In the genomic region with DNA sequence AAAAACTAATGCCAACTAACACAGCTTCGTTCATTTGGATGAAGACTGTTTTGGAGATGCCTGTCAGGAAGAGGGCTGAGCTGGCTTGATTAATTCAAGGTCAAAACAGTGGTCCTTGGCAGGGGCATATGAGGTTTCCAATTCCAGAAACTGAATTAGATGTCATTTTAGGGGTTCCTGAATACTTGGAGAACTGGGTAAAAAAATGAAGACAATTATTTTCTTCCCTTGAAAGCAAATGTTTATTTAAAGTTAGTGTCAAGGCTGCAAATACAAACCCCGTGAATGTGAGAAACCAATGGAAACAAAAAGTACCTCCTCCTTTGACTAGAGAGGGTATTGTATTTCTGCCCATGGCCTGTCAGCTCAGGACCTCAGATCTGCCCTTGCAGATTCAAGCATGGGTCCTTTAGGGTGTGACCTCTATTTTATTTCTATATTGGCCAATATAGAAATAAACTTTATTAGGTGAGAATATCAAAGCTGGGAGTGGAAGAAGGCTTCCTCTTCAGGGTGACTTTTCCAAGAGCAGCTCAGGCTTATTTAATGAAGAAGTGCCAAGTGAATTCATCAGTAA, we compare ENCODE assay signal across 14 cellular contexts.
DNase-seq lines count a peak whose midpoint lies in the region; ATAC-seq and TF ChIP-seq lines count a peak whose summit lies in the region.
"Had no signal": no experiment of that assay in that cellular context is flagged by ENCODE, and none has a peak within 500 bp of the region (broad histone marks: within the 10 kb centered on the region; RNA-seq: fewer than 3 reads in every experiment).

No MANE protein-coding gene starts in this region.

- H3K27ac Mint-ChIP-seq in mesothelial cell of epicardium = peak overlapping the region; percentile 76
- no peak overlapping the region for H3K27ac Mint-ChIP-seq in CD4-positive, alpha-beta memory T cell
- H3K27ac Mint-ChIP-seq: activated naive CD8-positive, alpha-beta T cell treated with anti-CD3 and anti-CD28 coated beads, Interleukin-2, amount 50 U/mL, for 24 hours; CD14-positive monocyte had no signal

- no peak overlapping the region for H3K4me3 Mint-ChIP-seq in mesothelial cell of epicardium
- no peak overlapping the region for H3K4me3 Mint-ChIP-seq in CD4-positive, alpha-beta memory T cell
- H3K4me3 Mint-ChIP-seq: activated naive CD8-positive, alpha-beta T cell treated with anti-CD3 and anti-CD28 coated beads, Interleukin-2, amount 50 U/mL, for 24 hours; CD14-positive monocyte had no signal

- H3K27me3 Mint-ChIP-seq in mesothelial cell of epicardium (ENCODE audit: low read depth) = no peaks in the 10 kb centered on the region
- no peaks in the 10 kb centered on the region for H3K27me3 Mint-ChIP-seq in CD4-positive, alpha-beta memory T cell
- H3K27me3 Mint-ChIP-seq: activated naive CD8-positive, alpha-beta T cell treated with anti-CD3 and anti-CD28 coated beads, Interleukin-2, amount 50 U/mL, for 24 hours had no signal

- H2AFZ ChIP-seq in fibroblast of lung (ENCODE audit: low read length) = no peak overlapping the region

- H3K4me1 ChIP-seq in Peyer's patch (peaks cover 0 to 17% (median 0%) of the 10 kb centered on the region in 4 donors), fibroblast of lung (ENCODE audit: control insufficient read depth, extremely low read depth, insufficient read depth, low read length) (peaks cover 7% of the 10 kb centered on the region), stomach smooth muscle (ENCODE audit: control insufficient read depth, insufficient read depth, low read length) (peaks cover 14% of the 10 kb centered on the region)
- H3K4me1 ChIP-seq in CD4-positive, alpha-beta memory T cell (ENCODE audit: insufficient read depth, low read length) = no peaks in the 10 kb centered on the region

- H3K9ac ChIP-seq in fibroblast of lung (ENCODE audit: insufficient read depth, low read length) = no peak overlapping the region
- H3K9ac ChIP-seq in stomach smooth muscle (ENCODE audit: low read length in 2 of 2) = peak overlapping the region; percentile 5 to 47

- H3K4me2 ChIP-seq in fibroblast of lung (ENCODE audit: extremely low read depth, insufficient read depth, low read length) = peak overlapping the region; percentile 70

- peaks cover 4% of the 10 kb centered on the region for H3K36me3 Mint-ChIP-seq in mesothelial cell of epicardium
- H3K36me3 Mint-ChIP-seq in CD4-positive, alpha-beta memory T cell = no peaks in the 10 kb centered on the region

- H3K4me3 ChIP-seq in Peyer's patch = peak overlapping the region in 2 of 4 donors; percentile 26 to 29
- peak overlapping the region in 1 of 4 experiments; percentile 35 for H3K4me3 ChIP-seq in fibroblast of lung (replicated peaks in 1 of 4; ENCODE audit: control extremely low read depth in 1 of 4, insufficient read depth in 1 of 4, low read depth in 3 of 4, low read length in 4 of 4)
- H3K4me3 ChIP-seq in stomach smooth muscle (ENCODE audit: low read length in 2 of 2) = peak overlapping the region; percentile 10 to 54
- H3K4me3 ChIP-seq in CD4-positive, alpha-beta memory T cell (ENCODE audit: low read length in 2 of 2) = no peak overlapping the region

- H3K79me2 ChIP-seq in fibroblast of lung (ENCODE audit: control insufficient read depth, insufficient read depth, low read length) = no peaks in the 10 kb centered on the region

- ATAC-seq in HG02938 (IDR thresholded peaks at IDR 0.05; ENCODE audit: unreplicated experiment) = no peak

- CTCF ChIA-PET in CD4-positive, alpha-beta memory T cell (lab: Charles Lee; ENCODE audit: partially characterized antibody) = no interaction called here

- DNase-seq in Peyer's patch (no peak), fibroblast of lung (ENCODE audit: low read depth in 2 of 2) (peak; percentile 12 to 20), mesothelial cell of epicardium (ENCODE audit: low spot score in 2 of 2, unreplicated experiment in 2 of 2) (no peak), GM03348 (ENCODE audit: low spot score) (no peak), iPS-NIHi7 (ENCODE audit: extremely low spot score) (no peak)
- no peak for DNase-seq in CD4-positive, alpha-beta memory T cell
- DNase-seq: activated CD8-positive, alpha-beta memory T cell treated with anti-CD3 and anti-CD28 coated beads, Interleukin-2, amount 50 U/mL, for 4 hours; activated naive CD8-positive, alpha-beta T cell treated with anti-CD3 and anti-CD28 coated beads, Interleukin-2, amount 50 U/mL, for 24 hours; effector CD4-positive, alpha-beta T cell; GDM1 had no signal

- H3K9me3 Mint-ChIP-seq in mesothelial cell of epicardium = no peaks in the 10 kb centered on the region
- H3K9me3 Mint-ChIP-seq in CD4-positive, alpha-beta memory T cell = no peaks in the 10 kb centered on the region
- H3K9me3 Mint-ChIP-seq: activated naive CD8-positive, alpha-beta T cell treated with anti-CD3 and anti-CD28 coated beads, Interleukin-2, amount 50 U/mL, for 24 hours had no signal

- TF ChIP-seq CTCF in Peyer's patch (IDR thresholded peaks at IDR 0.05) = no peak
- TF ChIP-seq CTCF in fibroblast of lung (conservative IDR thresholded peaks at IDR 0.05 in 1 of 2, IDR thresholded peaks at IDR 0.05 in 1 of 2; ENCODE audit: low read depth in 1 of 2, low read length in 2 of 2) = no peak
- TF ChIP-seq CTCF in mesothelial cell of epicardium (IDR thresholded peaks at IDR 0.05; ENCODE audit: unreplicated experiment) = no peak

- peak overlapping the region in 3 of 4 donors; percentile 63 to 85 (median 85) for H3K27ac ChIP-seq in Peyer's patch
- peak overlapping the region; percentile 77 for H3K27ac ChIP-seq in fibroblast of lung (ENCODE audit: insufficient read depth, low read length)
- H3K27ac ChIP-seq in stomach smooth muscle (ENCODE audit: low read length) = peak overlapping the region; percentile 91
- H3K27ac ChIP-seq in CD4-positive, alpha-beta memory T cell (ENCODE audit: low read depth, low read length) = no peak overlapping the region
- H3K27ac ChIP-seq: VCaP had no signal

- intact Hi-C loops in CD4-positive, alpha-beta memory T cell (cut with micrococcal nuclease) = no loop called here

- H4K20me1 ChIP-seq in fibroblast of lung (ENCODE audit: control insufficient read depth, extremely low read depth, insufficient read depth, low read length) = no peaks in the 10 kb centered on the region

- POLR2A ChIA-PET in CD4-positive, alpha-beta memory T cell (lab: Charles Lee; ENCODE audit: partially characterized antibody) = no interaction called here

- H3K36me3 ChIP-seq in Peyer's patch = no peaks in the 10 kb centered on the region
- H3K36me3 ChIP-seq in fibroblast of lung (ENCODE audit: control insufficient read depth, insufficient read depth, low read length) = no peaks in the 10 kb centered on the region
- no peaks in the 10 kb centered on the region for H3K36me3 ChIP-seq in stomach smooth muscle (ENCODE audit: control insufficient read depth in 2 of 2, insufficient read depth in 2 of 2, low read length in 2 of 2)
- no peaks in the 10 kb centered on the region for H3K36me3 ChIP-seq in CD4-positive, alpha-beta memory T cell (ENCODE audit: insufficient read depth, low read length)

- H3K9me3 ChIP-seq in Peyer's patch = no peaks in the 10 kb centered on the region
- no peaks in the 10 kb centered on the region for H3K9me3 ChIP-seq in fibroblast of lung (ENCODE audit: control insufficient read depth, insufficient read depth, low read depth, low read length)
- no peaks in the 10 kb centered on the region for H3K9me3 ChIP-seq in stomach smooth muscle (ENCODE audit: control insufficient read depth in 2 of 2, low read length in 2 of 2)
- no peaks in the 10 kb centered on the region for H3K9me3 ChIP-seq in CD4-positive, alpha-beta memory T cell (ENCODE audit: control insufficient read depth in 1 of 2, low read length in 2 of 2)

- no peaks in the 10 kb centered on the region for H3K27me3 ChIP-seq in Peyer's patch
- H3K27me3 ChIP-seq in fibroblast of lung (ENCODE audit: control insufficient read depth, insufficient read depth, low read length) = no peaks in the 10 kb centered on the region
- no peaks in the 10 kb centered on the region for H3K27me3 ChIP-seq in stomach smooth muscle (ENCODE audit: control insufficient read depth in 1 of 2, insufficient read depth in 2 of 2, low read length in 2 of 2)
- H3K27me3 ChIP-seq in CD4-positive, alpha-beta memory T cell (ENCODE audit: insufficient read depth, low read length) = no peaks in the 10 kb centered on the region

- peaks cover 27% of the 10 kb centered on the region for H3K4me1 Mint-ChIP-seq in mesothelial cell of epicardium
- no peaks in the 10 kb centered on the region for H3K4me1 Mint-ChIP-seq in CD4-positive, alpha-beta memory T cell
- H3K4me1 Mint-ChIP-seq: CD14-positive monocyte had no signal

- peak in 1 of 2 donors; percentile 58 for TF ChIP-seq POLR2A in Peyer's patch (IDR thresholded peaks at IDR 0.05)

Comparison
In these comparisons a context has a peak if more than half of its experiments do, and no peak if none do; other contexts are left out.
1. DNase-seq: peak in fibroblast of lung (2 of 2); none in Peyer's patch (0 of 3), mesothelial cell of epicardium (0 of 2), CD4-positive, alpha-beta memory T cell (0 of 5), GM03348 (single experiment) and iPS-NIHi7 (single experiment).
2. H3K4me3 ChIP-seq: peak in stomach smooth muscle (2 of 2); none in CD4-positive, alpha-beta memory T cell (0 of 2).